Comparison of ENCODE assay signal across 8 cellular contexts in the genomic region with DNA sequence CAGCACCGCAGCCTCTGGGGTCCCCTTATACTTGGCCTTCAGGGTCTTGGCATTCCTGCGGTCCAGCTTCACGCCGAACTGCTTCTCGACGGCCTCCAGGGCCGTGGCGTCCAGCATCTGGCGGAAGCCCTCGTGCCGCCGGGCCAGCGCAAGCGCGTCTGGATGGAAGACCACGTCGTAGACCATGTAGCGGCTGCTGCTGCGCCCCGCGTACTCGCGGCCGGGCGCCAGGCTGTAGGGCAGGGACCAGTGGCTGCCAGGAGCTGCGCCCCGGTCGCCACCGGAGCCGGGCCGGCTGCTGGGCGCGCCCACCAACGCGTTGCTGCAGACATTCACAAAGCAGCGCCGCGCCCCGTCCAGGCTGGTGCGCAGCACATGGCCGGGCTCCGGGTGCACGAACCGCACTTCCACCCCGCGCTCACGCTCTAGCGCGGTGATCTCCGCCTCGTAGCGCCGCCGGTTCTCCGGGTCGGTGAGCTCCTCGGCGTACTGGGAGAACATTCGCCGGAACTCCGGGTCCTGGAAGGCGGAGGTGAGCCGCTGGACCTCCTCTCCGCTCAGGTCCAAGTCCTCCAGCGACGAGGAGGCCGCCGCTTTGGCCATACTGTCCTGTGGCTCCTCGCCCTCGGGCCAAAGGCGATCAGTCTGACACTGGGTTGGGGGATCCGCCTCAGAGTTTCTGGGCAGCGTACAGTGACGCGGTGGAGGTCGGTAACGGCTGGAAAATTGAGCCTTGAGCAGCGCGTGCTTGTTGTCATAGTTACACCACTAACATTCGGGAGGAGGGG. TPM values are rescaled to one million over a fixed set of nuclear protein-coding genes. Genes with fewer than 3 reads are reported as not detected.
DNase-seq lines count a peak whose midpoint lies in the region; ATAC-seq and TF ChIP-seq lines count a peak whose summit lies in the region.

Gene DNAAF2 (minus strand): TSS at position 698 of the 788 bp plus-strand sequence. CDS start 95 bp downstream, at position 603.

- no peaks in the 10 kb centered on the region for H3K9me3 Mint-ChIP-seq in T-cell

- H3K36me3 ChIP-seq in left ventricle myocardium inferior (peaks cover 10% of the 10 kb centered on the region), rectal smooth muscle tissue (ENCODE audit: control insufficient read depth, insufficient read depth, low read length) (no peaks in the 10 kb centered on the region)

- POLR2A ChIA-PET in T-cell (lab: Charles Lee) = interaction anchor here (0.6 to 2.7 kb wide), 10 partner anchors 11 to 427 kb away, joined by 3 to 59 read pairs (median 4); partner anchors contain the start of genes NEMF (in 2 of the 2), RPL36AL (in 2 of the 2), KLHDC2 (in 1 of the 2) and MGAT2 (in 1 of the 2)

- CTCF ChIA-PET in T-cell (lab: Charles Lee) = interaction anchor here (0.6 to 4.5 kb wide), 24 partner anchors 11 to 612 kb away, joined by 3 to 77 read pairs (median 5); partner anchors contain the start of genes MGAT2 (in 2 of the 2), RPL36AL (in 2 of the 2), KLHDC2 (in 1 of the 2) and LRR1 (in 1 of the 2)

- no peaks in the 10 kb centered on the region for H3K9me3 ChIP-seq in left ventricle myocardium inferior (replicated peaks)

- peak within 1 kb of the TSS; percentile 94 for H3K4me3 ChIP-seq in GM12864 (ENCODE audit: low read depth, low read length)
- H3K4me3 ChIP-seq in left ventricle myocardium inferior = peak within 1 kb of the TSS; percentile 82
- peak within 1 kb of the TSS; percentile 98 for H3K4me3 ChIP-seq in rectal smooth muscle tissue (ENCODE audit: low read length)

- H3K9ac ChIP-seq in rectal smooth muscle tissue (ENCODE audit: low read length) = peak within 1 kb of the TSS; percentile 97

- no peaks in the 10 kb centered on the region for H3K27me3 ChIP-seq in left ventricle myocardium inferior (ENCODE audit: low read depth)
- no peaks in the 10 kb centered on the region for H3K27me3 ChIP-seq in rectal smooth muscle tissue (ENCODE audit: control insufficient read depth, insufficient read depth, low read length)

- H3K27ac ChIP-seq in left ventricle myocardium inferior (replicated peaks) (peak within 1 kb of the TSS; percentile 95), rectal smooth muscle tissue (ENCODE audit: low read depth, low read length) (peak within 1 kb of the TSS; percentile 98)

- no peaks in the 10 kb centered on the region for H3K27me3 Mint-ChIP-seq in T-cell

- DNase-seq in GM12864 (ENCODE audit: low read depth) = no peak
- DNase-seq in MV-4-11 (lab: John Stamatoyannopoulos, UW) = peak; percentile 46
- peak in 33 of 34 experiments; percentile 40 to 76 (median 56) for DNase-seq in T-cell
- DNase-seq in amygdala (lab: John Stamatoyannopoulos, UW) = peak in 42 of 56 donors; percentile 7 to 75 (median 53)
- peak; percentile 53 for DNase-seq in left ventricle myocardium inferior
- no peak for DNase-seq in mesenteric fat pad (ENCODE audit: low spot score)

- H3K36me3 Mint-ChIP-seq in T-cell = peaks cover 18% of the 10 kb centered on the region

- H3K4me3 Mint-ChIP-seq in T-cell = peak within 1 kb of the TSS; percentile 95 to 99 (median 97)

- TF ChIP-seq CTCF in GM12864 (IDR thresholded peaks at IDR 0.05; ENCODE audit: low read depth, low read length, missing control alignments) (no peak), left ventricle myocardium inferior (IDR thresholded peaks at IDR 0.05; ENCODE audit: borderline replicate concordance) (no peak)

- ATAC-seq in HG02571 (IDR thresholded peaks at IDR 0.05; ENCODE audit: unreplicated experiment) (peak; percentile 32), T-cell (replicated peaks in 1 of 4) (peak; percentile 42 to 55 (median 54))

- H3K27ac Mint-ChIP-seq in T-cell = peak within 1 kb of the TSS; percentile 96 to 99

- H3K4me1 ChIP-seq in left ventricle myocardium inferior = peaks cover 89% of the 10 kb centered on the region
- H3K4me1 ChIP-seq in rectal smooth muscle tissue (ENCODE audit: control insufficient read depth, insufficient read depth, low read length) = no peaks in the 10 kb centered on the region

- intact Hi-C loops in left ventricle myocardium inferior (cut with micrococcal nuclease) = loop anchor here (10.0 kb wide), 1 partner anchor 130 kb away; the partner anchor contains the start of gene KLHDC2

- peaks cover 52 to 72% (median 66%) of the 10 kb centered on the region in 3 donors for H3K4me1 Mint-ChIP-seq in T-cell

RNA-seq across cellular contexts. Expression of gene DNAAF2, which starts in this region (rescaled TPM):
- total RNA-seq in T-cell = 10 to 100 TPM in 3 of 5 donors, 1 to 10 TPM in 2; 8.2 to 26.7 (median 10.0) TPM
- 6.2 TPM for total RNA-seq in left ventricle myocardium inferior
- total RNA-seq in mesenteric fat pad = 7.5 TPM

Comparison
In these comparisons a context has a peak if more than half of its experiments do, and no peak if none do; other contexts are left out.
1. DNase-seq: peak in MV-4-11 (single experiment), T-cell (33 of 34), amygdala (42 of 56) and left ventricle myocardium inferior (single experiment); none in GM12864 (single experiment) and mesenteric fat pad (single experiment).
2. Peak in every context shown above with its lines, with median percentiles within 50 percentile points of each other: H3K4me3 ChIP-seq.